In the genomic region with DNA sequence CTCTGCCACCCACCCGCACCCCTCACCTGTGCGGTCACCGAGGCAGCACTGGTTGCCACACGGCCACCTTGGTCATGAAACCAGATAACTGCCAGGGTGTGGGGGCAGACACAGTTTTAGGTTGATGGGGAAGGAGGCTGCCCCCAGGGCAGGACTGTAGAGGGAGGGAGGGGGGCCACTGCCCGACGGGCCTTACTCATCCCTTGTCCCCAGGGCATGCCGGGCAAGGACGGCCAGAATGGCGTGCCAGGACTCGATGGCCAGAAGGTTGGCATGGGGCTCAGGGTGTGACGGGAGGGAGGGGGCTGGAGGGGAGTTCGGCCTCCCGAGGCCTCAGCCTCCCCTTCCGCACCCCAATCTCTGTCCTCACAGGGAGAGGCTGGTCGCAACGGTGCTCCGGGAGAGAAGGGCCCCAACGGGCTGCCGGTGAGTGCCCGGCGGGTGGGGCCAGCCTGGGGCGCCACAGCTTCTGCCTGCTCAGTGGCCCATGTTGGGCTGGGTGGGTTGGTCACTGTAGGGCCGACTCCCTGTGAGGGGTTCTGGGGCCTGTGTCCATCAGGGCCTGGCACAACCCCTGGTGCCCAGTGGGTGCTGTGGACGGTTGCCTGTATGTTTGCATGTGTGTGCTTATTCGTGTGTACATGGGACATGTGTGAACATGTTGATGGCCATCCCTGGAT, we compare ENCODE assay signal across 31 cellular contexts. TPM values are rescaled to one million over a fixed set of nuclear protein-coding genes. Genes with fewer than 3 reads are reported as not detected.
"Had no signal": no experiment of that assay in that cellular context is flagged by ENCODE, and none has a peak within 500 bp of the region (broad histone marks: within the 10 kb centered on the region; RNA-seq: fewer than 3 reads in every experiment).

No MANE protein-coding gene starts in this region.

- H3K36me3 Mint-ChIP-seq: activated naive CD8-positive, alpha-beta T cell treated with anti-CD3 and anti-CD28 coated beads for 36 hours; immature natural killer cell; natural killer cell treated with Interleukin-12 subunit alpha and Interleukin-12 subunit beta and Interleukin-15 and Interleukin-18, amount 100 ng/mL, for 72 hours had no signal

- H3K27ac ChIP-seq: adrenal gland, body of pancreas, colonic mucosa, gastroesophageal sphincter, lower lobe of right lung, ovary, prostate gland, suprapubic skin, tibial artery, upper lobe of right lung had no signal

- H3K4me3 ChIP-seq: adrenal gland, body of pancreas, colonic mucosa, gastroesophageal sphincter, lower lobe of right lung, ovary, prostate gland, suprapubic skin, tibial artery, upper lobe of right lung had no signal

- H3K9me3 ChIP-seq: adrenal gland, body of pancreas, colonic mucosa, gastroesophageal sphincter, lower lobe of right lung, ovary, prostate gland, suprapubic skin, tibial artery, upper lobe of right lung had no signal

- ATAC-seq: activated CD4-positive, alpha-beta T cell treated with anti-CD3 and anti-CD28 coated beads for 36 hours; activated T-cell treated with anti-CD3 and anti-CD28 coated beads, Interleukin-2, amount 50 U/mL, for 72 hours; body of pancreas; gastroesophageal sphincter; lower lobe of right lung; natural killer cell treated with Interleukin-12 subunit alpha and Interleukin-12 subunit beta and Interleukin-15 and Interleukin-18, amount 100 ng/mL, for 72 hours; upper lobe of right lung had no signal

- H3K27me3 ChIP-seq: adrenal gland, body of pancreas, colonic mucosa, ovary, suprapubic skin, upper lobe of right lung had no signal

- DNase-seq: activated CD4-positive, alpha-beta T cell treated with anti-CD3 and anti-CD28 coated beads for 36 hours; activated CD4-positive, alpha-beta T cell treated with anti-CD3 and anti-CD28 coated beads, Interleukin-2, amount 50 U/mL, for 4 hours; activated CD4-positive, CD25-positive, alpha-beta regulatory T cell; activated effector memory CD4-positive, alpha-beta T cell treated with Interleukin-2 at 50 U/mL for 16 hours; activated naive CD4-positive, alpha-beta T cell treated with Interleukin-2 at 50 U/mL for 16 hours; activated naive CD8-positive, alpha-beta T cell treated with anti-CD3 and anti-CD28 coated beads for 36 hours; activated T-cell treated with anti-CD3 and anti-CD28 coated beads for 4 hours; activated T-cell treated with anti-CD3 and anti-CD28 coated beads, Interleukin-2, amount 50 U/mL, for 72 hours; aorta; colonic mucosa; effector CD8-positive, alpha-beta T cell; erythroblast; head of caudate nucleus; hippocampal formation; immature natural killer cell; lower lobe of right lung; mesendoderm; retina; stimulated activated CD4-positive, alpha-beta T cell treated with anti-CD3 and anti-CD28 coated beads, Interleukin-15, amount 100 ng/mL, for 24 hours; stimulated activated naive CD4-positive, alpha-beta T cell; tibial artery; upper lobe of right lung had no signal

- H3K27me3 Mint-ChIP-seq: activated CD4-positive, alpha-beta T cell treated with anti-CD3 and anti-CD28 coated beads for 36 hours; activated naive CD8-positive, alpha-beta T cell treated with anti-CD3 and anti-CD28 coated beads for 36 hours; natural killer cell treated with Interleukin-12 subunit alpha and Interleukin-12 subunit beta and Interleukin-15 and Interleukin-18, amount 100 ng/mL, for 72 hours had no signal

- H3K4me1 Mint-ChIP-seq: immature natural killer cell had no signal

- H3K4me3 Mint-ChIP-seq: activated CD4-positive, alpha-beta T cell treated with anti-CD3 and anti-CD28 coated beads for 36 hours; activated naive CD8-positive, alpha-beta T cell treated with anti-CD3 and anti-CD28 coated beads for 36 hours; activated T-cell treated with anti-CD3 and anti-CD28 coated beads, Interleukin-2, amount 50 U/mL, for 72 hours; immature natural killer cell; natural killer cell treated with Interleukin-12 subunit alpha and Interleukin-12 subunit beta and Interleukin-15 and Interleukin-18, amount 100 ng/mL, for 72 hours; T-helper 2 cell treated with Interferon-gamma antibody and Interleukin-4, amounts not matched to agents 5 μg/mL and 100 μg/mL, for 36 hours had no signal

- H3K27ac Mint-ChIP-seq: activated CD4-positive, alpha-beta T cell treated with anti-CD3 and anti-CD28 coated beads for 36 hours; activated naive CD8-positive, alpha-beta T cell treated with anti-CD3 and anti-CD28 coated beads for 36 hours; activated T-cell treated with anti-CD3 and anti-CD28 coated beads, Interleukin-2, amount 50 U/mL, for 72 hours; immature natural killer cell; natural killer cell treated with Interleukin-12 subunit alpha and Interleukin-12 subunit beta and Interleukin-15 and Interleukin-18, amount 100 ng/mL, for 72 hours; T-helper 2 cell treated with Interferon-gamma antibody and Interleukin-4, amounts not matched to agents 5 μg/mL and 100 μg/mL, for 36 hours had no signal

- H3K36me3 ChIP-seq: adrenal gland, colonic mucosa, gastroesophageal sphincter, lower lobe of right lung, ovary, prostate gland, suprapubic skin, tibial artery, upper lobe of right lung had no signal

- H3K9me3 Mint-ChIP-seq: activated naive CD8-positive, alpha-beta T cell treated with anti-CD3 and anti-CD28 coated beads for 36 hours; activated T-cell treated with anti-CD3 and anti-CD28 coated beads, Interleukin-2, amount 50 U/mL, for 72 hours; immature natural killer cell; natural killer cell treated with Interleukin-12 subunit alpha and Interleukin-12 subunit beta and Interleukin-15 and Interleukin-18, amount 100 ng/mL, for 72 hours; T-helper 2 cell treated with Interferon-gamma antibody and Interleukin-4, amounts not matched to agents 5 μg/mL and 100 μg/mL, for 36 hours had no signal

RNA-seq across cellular contexts. Expression of a gene that starts 11.8 kb away (rescaled TPM):
- total RNA-seq: activated CD4-positive, alpha-beta T cell treated with anti-CD3 and anti-CD28 coated beads for 36 hours; mononuclear cell; natural killer cell treated with Interleukin-12 subunit alpha and Interleukin-12 subunit beta and Interleukin-15 and Interleukin-18, amount 100 ng/mL, for 72 hours had no signal
